Comparison of ENCODE assay signal across 25 cellular contexts in the genomic region with DNA sequence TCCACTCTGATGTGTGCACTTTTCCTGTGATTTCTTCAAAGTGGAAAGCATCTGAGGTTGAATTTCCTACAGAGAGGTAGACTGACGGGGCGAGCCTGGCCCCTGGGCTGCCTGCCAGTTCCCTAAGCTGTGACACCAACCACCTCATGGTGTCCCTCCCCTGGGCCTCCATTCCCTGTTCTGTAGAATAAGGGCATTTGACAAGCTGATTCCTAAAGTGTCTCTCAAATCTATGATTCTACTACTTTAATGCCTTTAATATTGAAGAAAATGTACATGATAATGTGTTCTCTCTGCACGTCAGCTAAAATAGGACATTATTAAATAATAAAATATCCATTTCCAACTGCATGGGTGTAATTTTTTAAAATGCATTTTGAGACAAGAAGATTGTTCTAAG.
"Had no signal": no experiment of that assay in that cellular context is flagged by ENCODE, and none has a peak within 500 bp of the region (broad histone marks: within the 10 kb centered on the region; RNA-seq: fewer than 3 reads in every experiment).

No MANE protein-coding gene starts in this region.

- H3K4me3 Mint-ChIP-seq: dendritic cell treated with granulocyte-macrophage colony-stimulating factor and Interleukin-4, amounts not matched to agents 40 ng/mL and 50 ng/mL, for 4 days; effector memory CD8-positive, alpha-beta T cell; endodermal cell had no signal

- H3K36me3 ChIP-seq: colonic mucosa, esophagus muscularis mucosa, esophagus squamous epithelium, gastrocnemius medialis, gastroesophageal sphincter, heart left ventricle, heart right ventricle had no signal

- H3K9me3 Mint-ChIP-seq: dendritic cell treated with granulocyte-macrophage colony-stimulating factor and Interleukin-4, amounts not matched to agents 40 ng/mL and 50 ng/mL, for 4 days; effector memory CD8-positive, alpha-beta T cell; endodermal cell had no signal

- H3K4me3 ChIP-seq: colonic mucosa, coronary artery, dorsolateral prefrontal cortex, esophagus muscularis mucosa, esophagus squamous epithelium, gastrocnemius medialis, gastroesophageal sphincter, heart left ventricle, heart right ventricle had no signal

- ATAC-seq: effector memory CD8-positive, alpha-beta T cell; esophagus mucosa; foreskin keratinocyte; gastrocnemius medialis; gastroesophageal sphincter; heart left ventricle; heart right ventricle had no signal

- H3K27me3 Mint-ChIP-seq: dendritic cell treated with granulocyte-macrophage colony-stimulating factor and Interleukin-4, amounts not matched to agents 40 ng/mL and 50 ng/mL, for 4 days; effector memory CD8-positive, alpha-beta T cell had no signal

- H3K9me3 ChIP-seq: colonic mucosa, esophagus muscularis mucosa, esophagus squamous epithelium, gastrocnemius medialis, gastroesophageal sphincter, heart left ventricle, heart right ventricle had no signal

- DNase-seq: colonic mucosa; cortex of kidney; dermis blood vessel endothelial cell; dorsolateral prefrontal cortex; effector CD4-positive, alpha-beta T cell; effector CD8-positive, alpha-beta T cell; effector memory CD4-positive, alpha-beta T cell; effector memory CD8-positive, alpha-beta T cell; endodermal cell; erythroblast; esophagus squamous epithelium; foreskin fibroblast; foreskin keratinocyte; foreskin melanocyte; gastrocnemius medialis; glutamatergic neuron; head of caudate nucleus; heart left ventricle; heart right ventricle had no signal

- H3K27me3 ChIP-seq: colonic mucosa, esophagus muscularis mucosa, foreskin keratinocyte, gastrocnemius medialis, gastroesophageal sphincter had no signal

- H3K27ac Mint-ChIP-seq: dendritic cell treated with granulocyte-macrophage colony-stimulating factor and Interleukin-4, amounts not matched to agents 40 ng/mL and 50 ng/mL, for 4 days; effector memory CD8-positive, alpha-beta T cell; endodermal cell had no signal

- H3K27ac ChIP-seq: colonic mucosa, coronary artery, dorsolateral prefrontal cortex, epithelial cell of prostate, esophagus muscularis mucosa, esophagus squamous epithelium, foreskin keratinocyte, gastrocnemius medialis, gastroesophageal sphincter, heart left ventricle, heart right ventricle had no signal
